In genomic region chr16:89288966-89289365, GRCh38 we compare ENCODE assay signal across 13 cellular contexts.
DNase-seq lines count a peak whose midpoint lies in the region; ATAC-seq, FAIRE-seq and TF ChIP-seq lines count a peak whose summit lies in the region.
"Had no signal": no experiment of that assay in that cellular context is flagged by ENCODE, and none has a peak within 500 bp of the region (broad histone marks: within the 10 kb centered on the region; RNA-seq: fewer than 3 reads in every experiment).

No MANE protein-coding gene starts in this region.

- H2BK15ac ChIP-seq in mesenchymal stem cell (ENCODE audit: low read depth, poor library complexity, severe bottlenecking): no peak overlapping the region

- H4K8ac ChIP-seq in mesenchymal stem cell (ENCODE audit: low read length): no peak overlapping the region

- DNase-seq in activated naive CD4-positive, alpha-beta T cell treated with anti-CD3 and anti-CD28 coated beads, Interleukin-2, amount 50 U/mL, for 72 hours (ENCODE audit: low spot score in 2 of 2): no peak
- no peak for DNase-seq in activated naive CD4-positive, alpha-beta T cell treated with anti-CD3 and anti-CD28 coated beads, Interleukin-2, amount 50 U/mL, for 16 hours
- DNase-seq in CD4-positive, CD25-positive, alpha-beta regulatory T cell: no peak
- DNase-seq in RWPE1 (ENCODE audit: low spot score): no peak
- DNase-seq in mesenchymal stem cell: no peak
- DNase-seq in NCI-H1436 treated with DMSO at 0.1 percent for 48 hours (lab: John Stamatoyannopoulos, UW): no peak
- DNase-seq in urothelium cell line (ENCODE audit: low spot score): no peak
- no peak for DNase-seq in UCSD-AML1 (lab: John Stamatoyannopoulos, UW; ENCODE audit: unreplicated experiment)
- DNase-seq: KG1, NCI-H2107 had no signal

- peaks cover 53% of the 10 kb centered on the region for H3K79me1 ChIP-seq in mesenchymal stem cell (replicated peaks; ENCODE audit: low read length, poor library complexity, severe bottlenecking)

- no peak overlapping the region for H3K4me3 Mint-ChIP-seq in CD4-positive, CD25-positive, alpha-beta regulatory T cell

- H3K9ac ChIP-seq in mesenchymal stem cell (ENCODE audit: low read length): peak overlapping the region; percentile 37

- H3K9me3 ChIP-seq in CD4-positive, CD25-positive, alpha-beta regulatory T cell (ENCODE audit: control insufficient read depth in 2 of 2, low read length in 2 of 2): no peaks in the 10 kb centered on the region
- no peaks in the 10 kb centered on the region for H3K9me3 ChIP-seq in mesenchymal stem cell (ENCODE audit: control insufficient read depth, low read length)
- H3K9me3 ChIP-seq: HAP-1 had no signal

- CTCF ChIA-PET in RWPE1 (lab: Yijun Ruan, JAX): interaction anchor here (0.6 to 0.7 kb wide), 6 partner anchors 8 to 697 kb away, joined by 3 to 6 read pairs (median 4); no protein-coding TSS in a partner anchor

- TF ChIP-seq CTCF in RWPE1 (conservative IDR thresholded peaks at IDR 0.05; ENCODE audit: low read depth): no peak

- WGBS in mesenchymal stem cell: 95% methylated on average over 19 of the region's 19 CpGs

- H3K4me1 ChIP-seq in CD4-positive, CD25-positive, alpha-beta regulatory T cell (ENCODE audit: control insufficient read depth, insufficient read depth, low read length, poor library complexity, severe bottlenecking): peaks cover 5% of the 10 kb centered on the region
- H3K4me1 ChIP-seq in mesenchymal stem cell (ENCODE audit: control insufficient read depth, insufficient read depth, low read depth, low read length): peaks cover 8% of the 10 kb centered on the region
- H3K4me1 ChIP-seq: HAP-1 had no signal

- POLR2A ChIA-PET in RWPE1 (lab: Yijun Ruan, JAX; ENCODE audit: low non-redundant PET): no interaction called here

- H3K36me3 Mint-ChIP-seq in activated naive CD4-positive, alpha-beta T cell treated with anti-CD3 and anti-CD28 coated beads, Interleukin-2, amount 50 U/mL, for 72 hours: no peaks in the 10 kb centered on the region
- peaks cover 21% of the 10 kb centered on the region for H3K36me3 Mint-ChIP-seq in CD4-positive, CD25-positive, alpha-beta regulatory T cell

- H3K4me1 Mint-ChIP-seq in CD4-positive, CD25-positive, alpha-beta regulatory T cell: peaks cover 0 to 16% (median 8%) of the 10 kb centered on the region in 4 donors

- H3K27me3 ChIP-seq in CD4-positive, CD25-positive, alpha-beta regulatory T cell (ENCODE audit: control insufficient read depth, insufficient read depth, low read length): no peaks in the 10 kb centered on the region
- no peaks in the 10 kb centered on the region for H3K27me3 ChIP-seq in mesenchymal stem cell (ENCODE audit: control insufficient read depth in 1 of 2, insufficient read depth in 1 of 2, low read length in 2 of 2)

- no peak overlapping the region for H3K4me3 ChIP-seq in CD4-positive, CD25-positive, alpha-beta regulatory T cell (ENCODE audit: low read depth, low read length)
- H3K4me3 ChIP-seq in mesenchymal stem cell (ENCODE audit: insufficient read depth in 1 of 2, low read depth in 1 of 2, low read length in 2 of 2): no peak overlapping the region
- H3K4me3 ChIP-seq: HAP-1, PC-9 had no signal

- H3K4me2 ChIP-seq in mesenchymal stem cell (ENCODE audit: low read length, poor library complexity, severe bottlenecking): no peak overlapping the region
- H3K4me2 ChIP-seq: PC-9 had no signal

- no peak overlapping the region for H3K27ac ChIP-seq in CD4-positive, CD25-positive, alpha-beta regulatory T cell (ENCODE audit: insufficient read depth, low read length, poor library complexity, severe bottlenecking)
- H3K27ac ChIP-seq in RWPE1 (peak overlapping the region; percentile 53), mesenchymal stem cell (ENCODE audit: low read length, poor library complexity, severe bottlenecking) (no peak overlapping the region)
- H3K27ac ChIP-seq: PC-9 had no signal

- H2BK12ac ChIP-seq in mesenchymal stem cell (ENCODE audit: low read length in 2 of 2): no peak overlapping the region

- no peak overlapping the region for H3K4ac ChIP-seq in mesenchymal stem cell (ENCODE audit: low read depth in 1 of 2, low read length in 2 of 2)

- H3K27me3 Mint-ChIP-seq in CD4-positive, CD25-positive, alpha-beta regulatory T cell: no peaks in the 10 kb centered on the region

- no peak overlapping the region for H2AFZ ChIP-seq in mesenchymal stem cell (ENCODE audit: low read depth, low read length)
- H2AFZ ChIP-seq: PC-9 had no signal

- no peak for ATAC-seq in activated naive CD4-positive, alpha-beta T cell treated with anti-CD3 and anti-CD28 coated beads, Interleukin-2, amount 50 U/mL, for 72 hours
- no peak for ATAC-seq in CD4-positive, CD25-positive, alpha-beta regulatory T cell (ENCODE audit: low read depth in 2 of 2)

- H3K9me3 Mint-ChIP-seq in activated naive CD4-positive, alpha-beta T cell treated with anti-CD3 and anti-CD28 coated beads, Interleukin-2, amount 50 U/mL, for 72 hours: no peaks in the 10 kb centered on the region
- no peaks in the 10 kb centered on the region for H3K9me3 Mint-ChIP-seq in CD4-positive, CD25-positive, alpha-beta regulatory T cell

- no peak overlapping the region for H3K14ac ChIP-seq in mesenchymal stem cell (ENCODE audit: low read length in 2 of 2)

- H3K18ac ChIP-seq in mesenchymal stem cell (ENCODE audit: low read depth in 1 of 2, low read length in 2 of 2): no peak overlapping the region

- no peak overlapping the region for H3K23ac ChIP-seq in mesenchymal stem cell (ENCODE audit: low read length in 2 of 2)

- no peak overlapping the region for H2BK120ac ChIP-seq in mesenchymal stem cell (ENCODE audit: low read depth, low read length)

- H4K91ac ChIP-seq in mesenchymal stem cell (ENCODE audit: low read length): no peak overlapping the region

- peaks cover 65% of the 10 kb centered on the region for H3K36me3 ChIP-seq in CD4-positive, CD25-positive, alpha-beta regulatory T cell (ENCODE audit: control insufficient read depth, insufficient read depth, low read length)
- H3K36me3 ChIP-seq in mesenchymal stem cell (ENCODE audit: control insufficient read depth in 1 of 2, insufficient read depth in 2 of 2, low read depth in 1 of 2, low read length in 2 of 2): peaks cover 54 to 71% of the 10 kb centered on the region in 2 experiments

- no peak overlapping the region for H2AK5ac ChIP-seq in mesenchymal stem cell (ENCODE audit: low read length, severe bottlenecking)

- H2BK5ac ChIP-seq in mesenchymal stem cell (ENCODE audit: low read depth, low read length, poor library complexity, severe bottlenecking): no peak overlapping the region

- FAIRE-seq in urothelium cell line (lab: Jason Lieb, UNC): no peak
- FAIRE-seq: HTR-8/SVneo had no signal

- H3K27ac Mint-ChIP-seq in activated naive CD4-positive, alpha-beta T cell treated with anti-CD3 and anti-CD28 coated beads, Interleukin-2, amount 50 U/mL, for 72 hours: peak overlapping the region; percentile 45 to 79
- H3K27ac Mint-ChIP-seq in CD4-positive, CD25-positive, alpha-beta regulatory T cell: peak overlapping the region in 2 of 3 donors; percentile 53 to 71
